8 cellular contexts compared by ENCODE assay signal in the genomic region with DNA sequence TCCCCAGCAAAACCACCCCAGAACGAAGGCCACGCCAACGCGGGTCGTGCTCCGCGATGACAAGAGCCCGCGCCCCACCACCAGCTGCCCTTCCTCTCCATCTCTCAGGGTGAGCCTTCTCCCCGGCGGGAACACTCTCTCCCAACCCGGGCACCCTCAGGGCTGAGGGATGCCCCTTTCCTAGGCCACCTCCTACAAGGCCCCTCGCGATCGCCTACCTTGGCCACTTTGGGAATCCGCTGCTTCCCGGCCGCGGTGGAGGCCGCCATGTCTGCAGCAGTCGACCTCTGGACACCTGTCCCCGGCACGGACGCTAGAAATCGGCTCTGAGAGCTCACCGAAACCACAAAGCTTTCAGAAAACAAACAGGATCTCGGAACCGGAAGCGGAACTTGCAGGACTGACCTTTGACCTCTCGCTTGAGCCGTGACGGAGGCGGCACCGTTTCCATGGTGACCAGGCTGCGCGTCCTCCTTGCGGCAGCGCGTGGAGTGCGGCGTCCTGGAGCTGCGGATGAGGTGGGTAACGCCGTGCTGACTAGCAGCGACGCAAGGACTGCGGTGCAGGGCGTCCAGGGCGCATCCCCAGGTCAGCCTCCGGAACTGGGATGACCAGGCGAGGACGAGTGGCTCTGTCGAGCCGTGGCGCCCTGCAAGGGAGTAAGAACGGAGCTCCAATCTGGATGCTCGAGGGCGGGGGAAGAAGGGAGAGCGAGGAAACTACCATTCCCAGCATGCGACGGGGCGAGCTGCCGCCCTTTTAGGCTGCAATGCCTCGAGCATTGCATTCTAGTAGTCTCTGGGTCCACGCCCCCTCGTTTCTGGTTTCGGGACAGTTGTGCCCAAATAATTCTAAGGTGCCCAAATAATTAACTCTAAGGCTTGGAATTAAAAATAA. TPM values are rescaled to one million over a fixed set of nuclear protein-coding genes. Genes with fewer than 3 reads are reported as not detected.
DNase-seq lines count a peak whose midpoint lies in the region; ATAC-seq and TF ChIP-seq lines count a peak whose summit lies in the region.

A gene with protein sequence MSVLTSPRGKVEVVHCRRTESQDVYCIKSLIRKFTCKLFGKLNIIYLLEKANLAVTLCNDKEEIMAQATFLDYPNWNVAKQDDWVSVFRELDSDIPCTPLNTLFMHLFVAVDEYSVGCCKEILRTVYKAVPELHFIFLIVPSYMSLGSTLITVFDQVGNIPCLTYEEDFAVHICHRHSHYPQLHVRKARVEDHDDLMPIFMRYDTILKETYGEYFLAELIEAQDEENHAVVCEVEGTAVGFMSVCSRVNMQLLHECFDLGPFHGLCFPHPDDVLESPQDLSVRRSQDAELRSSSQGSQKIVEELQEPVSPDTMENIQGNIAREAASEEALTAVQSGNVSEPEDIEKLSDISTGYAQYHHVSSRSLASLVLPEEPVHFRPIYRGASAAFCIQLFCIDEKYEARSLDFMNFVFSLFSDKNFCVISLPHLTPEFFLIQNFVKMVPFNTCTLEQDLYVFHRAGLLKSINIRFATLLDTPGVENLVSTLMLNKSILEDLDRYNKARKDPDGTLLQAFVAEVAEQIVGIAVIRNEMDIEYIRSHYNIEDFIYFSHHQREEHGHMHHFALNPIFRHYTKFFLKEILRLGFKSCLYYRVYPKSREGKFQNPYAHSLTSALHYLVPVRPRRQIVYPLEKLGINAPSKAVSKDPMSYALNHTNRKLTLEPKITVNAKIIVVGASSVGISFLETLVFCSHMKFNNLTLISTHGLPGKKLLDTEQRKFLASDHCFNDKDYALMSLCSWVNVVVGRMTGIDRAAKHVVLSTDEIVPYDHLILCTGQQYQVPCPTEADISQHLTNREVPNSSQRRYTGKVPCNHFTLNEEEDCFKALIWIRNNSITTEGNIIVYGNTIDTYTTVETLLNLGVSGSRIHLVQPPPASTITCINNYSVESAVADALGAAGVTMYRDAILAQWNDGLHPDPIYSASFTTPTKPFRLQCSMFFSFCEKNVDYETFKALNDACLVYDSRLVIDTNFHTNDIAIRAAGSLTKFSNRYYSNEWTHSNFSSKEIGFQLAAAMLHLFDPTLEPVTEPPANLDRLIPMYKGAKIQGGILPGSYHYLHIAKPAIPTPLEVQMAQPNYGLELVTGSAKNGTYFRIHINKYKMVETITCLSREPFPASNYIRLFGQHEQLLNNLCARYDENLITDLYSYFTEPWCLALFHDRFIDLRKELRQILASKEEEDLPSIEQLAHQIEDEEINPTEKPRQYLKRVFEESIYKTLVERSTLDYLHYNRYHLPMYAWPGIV (plus strand): TSS at position 459 of the 897 bp plus-strand sequence. CDS start 4,122 bp downstream, outside the sequence.
CRNKL1 (minus strand) TSS at position 393 of the 897 bp plus-strand sequence; CDS start at position 269, 124 bp downstream.

- DNase-seq in NCI-H2029 treated with DMSO at 0.1 percent for 48 hours (lab: John Stamatoyannopoulos, UW) (peak; percentile 90), T1000 (lab: John Stamatoyannopoulos, UW) (peak; percentile 89), astrocyte of the spinal cord (ENCODE audit: low read depth, low spot score) (peak; percentile 97), hepatocyte (ENCODE audit: low spot score) (peak; percentile 98), aorta (peak; percentile 98)

- H3K4me3 ChIP-seq in astrocyte of the spinal cord (ENCODE audit: low read depth, low read length) (peak within 1 kb of the TSS; percentile 99), hepatocyte (peak within 1 kb of the TSS; percentile 58), rectal smooth muscle tissue (ENCODE audit: low read length) (peak within 1 kb of the TSS; percentile 98), aorta (ENCODE audit: low read length in 2 of 2) (peak within 1 kb of the TSS; percentile 50 to 75)

- ATAC-seq in GM18511 (IDR thresholded peaks at IDR 0.05; ENCODE audit: unreplicated experiment) (peak; percentile 95), HG03025 (IDR thresholded peaks at IDR 0.05; ENCODE audit: low FRiP score, unreplicated experiment) (peak; percentile 95), aorta (ENCODE audit: low FRiP score) (peak; percentile 100)

- H3K27me3 ChIP-seq in hepatocyte (no peaks in the 10 kb centered on the region), rectal smooth muscle tissue (ENCODE audit: control insufficient read depth, insufficient read depth, low read length) (no peaks in the 10 kb centered on the region), aorta (ENCODE audit: control insufficient read depth in 1 of 2, insufficient read depth in 2 of 2, low read length in 1 of 2) (no peaks in the 10 kb centered on the region)

- peak within 1 kb of the TSS; percentile 84 for H3K4me2 ChIP-seq in hepatocyte

- H3K4me1 ChIP-seq in hepatocyte (ENCODE audit: insufficient read depth) (peaks cover 7% of the 10 kb centered on the region), rectal smooth muscle tissue (ENCODE audit: control insufficient read depth, insufficient read depth, low read length) (peaks cover 4% of the 10 kb centered on the region), aorta (ENCODE audit: control insufficient read depth in 1 of 2, insufficient read depth in 2 of 2, low read length in 2 of 2) (peaks cover 0 to 3% of the 10 kb centered on the region in 2 donors)

- peak within 1 kb of the TSS; percentile 86 for H2AFZ ChIP-seq in hepatocyte

- peak within 1 kb of the TSS; percentile 87 for H3K9ac ChIP-seq in rectal smooth muscle tissue (ENCODE audit: low read length)

- under 1% methylated on average over 67 of the region's 67 CpGs for WGBS in hepatocyte (ENCODE audit: low lambda C conversion rate, missing lambda C conversion rate)
- WGBS in aorta, 2 donors: 0% methylated on average over 67 of the region's 67 CpGs

- TF ChIP-seq CTCF in astrocyte of the spinal cord (IDR thresholded peaks at IDR 0.05; ENCODE audit: low read depth, low read length) (no peak), hepatocyte (IDR thresholded peaks at IDR 0.05; ENCODE audit: poor library complexity) (no peak)

- no peaks in the 10 kb centered on the region for H3K36me3 ChIP-seq in hepatocyte (replicated peaks; ENCODE audit: insufficient read depth, low read depth)
- peaks cover 8% of the 10 kb centered on the region for H3K36me3 ChIP-seq in rectal smooth muscle tissue (ENCODE audit: control insufficient read depth, insufficient read depth, low read length)
- H3K36me3 ChIP-seq in aorta (ENCODE audit: control insufficient read depth in 1 of 2, insufficient read depth in 2 of 2, low read length in 1 of 2): peaks cover 5 to 8% of the 10 kb centered on the region in 2 donors

- intact Hi-C loops in aorta (cut with DNase I): loop anchor here in 1 of 2 donors (5.0 kb wide), 1 partner anchor 1465 kb away; the partner anchor contains the start of gene DTD1

- in situ Hi-C loops in astrocyte of the spinal cord (cut with HindIII; ENCODE audit: low sequenced_read_pairs): no loop called here

- H3K79me2 ChIP-seq in hepatocyte: peaks cover 19% of the 10 kb centered on the region

- H3K27ac ChIP-seq in hepatocyte: peak within 1 kb of the TSS; percentile 92
- peak within 1 kb of the TSS; percentile 85 for H3K27ac ChIP-seq in rectal smooth muscle tissue (ENCODE audit: low read depth, low read length)
- H3K27ac ChIP-seq in aorta (ENCODE audit: low read depth in 1 of 2, low read length in 2 of 2): peak within 1 kb of the TSS in 1 of 2 donors; percentile 60

- no peaks in the 10 kb centered on the region for H4K20me1 ChIP-seq in hepatocyte (ENCODE audit: insufficient read depth, poor library complexity, severe bottlenecking)

- H3K9me3 ChIP-seq in hepatocyte (ENCODE audit: low read depth) (no peaks in the 10 kb centered on the region), aorta (ENCODE audit: control insufficient read depth, low read length) (no peaks in the 10 kb centered on the region)

- H3K9me2 ChIP-seq in hepatocyte (replicated peaks; ENCODE audit: insufficient read depth): no peaks in the 10 kb centered on the region

RNA-seq across cellular contexts. Expression of the first gene that starts in this region (rescaled TPM):
- total RNA-seq in hepatocyte (1.0 TPM in 1 of 2 replicates, not detected in the other), aorta (under 1 TPM in 1 of 2 donors, not detected in 1; 0.91 TPM)
- polyA plus RNA-seq in hepatocyte (not detected in 2 replicates), aorta (1 to 10 TPM in 1 of 2 donors, under 1 TPM in 1; 0.18 to 2.0 TPM)

RNA-seq across cellular contexts. Expression of gene CRNKL1, which starts in this region (rescaled TPM):
- total RNA-seq in hepatocyte: 25.4 and 27.8 TPM in 2 replicates
- 12.9 and 14.6 TPM in 2 replicates for polyA plus RNA-seq in hepatocyte
- total RNA-seq in aorta: 10 to 100 TPM; 17.6 to 21.0 TPM
- 10 to 100 TPM in 1 of 2 donors, 1 to 10 TPM in 1; 7.3 to 13.6 TPM for polyA plus RNA-seq in aorta
